Comparison of ENCODE assay signal across 12 cellular contexts in genomic region chr1:115296981-115297380, GRCh38. TPM values are rescaled to one million over a fixed set of nuclear protein-coding genes. Genes with fewer than 3 reads are reported as not detected.
DNase-seq lines count a peak whose midpoint lies in the region; ATAC-seq, FAIRE-seq and TF ChIP-seq lines count a peak whose summit lies in the region.
"Had no signal": no experiment of that assay in that cellular context is flagged by ENCODE, and none has a peak within 500 bp of the region (broad histone marks: within the 10 kb centered on the region; RNA-seq: fewer than 3 reads in every experiment).

No MANE protein-coding gene starts in this region.

- no peak overlapping the region for H3K27ac Mint-ChIP-seq in activated T-helper 17 cell treated with anti-CD3 and anti-CD28 coated beads, Interleukin-2, amount 50 U/mL, for 72 hours
- no peak overlapping the region for H3K27ac Mint-ChIP-seq in immature natural killer cell
- H3K27ac Mint-ChIP-seq: T-helper 1 cell treated with Interleukin-12 subunit alpha and Interleukin-12 subunit beta and Interleukin-4 antibody, amounts not matched to agents 30 μg/mL and 1 μg/mL, for 36 hours had no signal

- H3K4me1 Mint-ChIP-seq in activated T-helper 17 cell treated with anti-CD3 and anti-CD28 coated beads, Interleukin-2, amount 50 U/mL, for 72 hours, result no peaks in the 10 kb centered on the region
- no peaks in the 10 kb centered on the region for H3K4me1 Mint-ChIP-seq in immature natural killer cell

- DNase-seq in immature natural killer cell (no peak), frontal cortex (ENCODE audit: low spot score in 2 of 2) (no peak), foreskin melanocyte (no peak), RPMI8226 (no peak)
- DNase-seq: cerebellar nuclear complex, mesendoderm, retina had no signal

- ATAC-seq in GM18505 (IDR thresholded peaks at IDR 0.05; ENCODE audit: unreplicated experiment) (peak; percentile 74), GM21367 (IDR thresholded peaks at IDR 0.05; ENCODE audit: unreplicated experiment) (peak; percentile 88), HG03045 (IDR thresholded peaks at IDR 0.05; ENCODE audit: unreplicated experiment) (peak; percentile 82)
- ATAC-seq in activated T-helper 17 cell treated with anti-CD3 and anti-CD28 coated beads, Interleukin-2, amount 50 U/mL, for 72 hours (replicated peaks), result peak; percentile 82

- H3K27me3 Mint-ChIP-seq in activated T-helper 17 cell treated with anti-CD3 and anti-CD28 coated beads, Interleukin-2, amount 50 U/mL, for 72 hours, result peaks cover 31% of the 10 kb centered on the region
- H3K27me3 Mint-ChIP-seq in immature natural killer cell (ENCODE audit: low read depth in 3 of 3), result peaks cover 2 to 6% (median 2%) of the 10 kb centered on the region in 3 donors

- FAIRE-seq in frontal cortex (lab: Jason Lieb, UNC), result no peak

- no peaks in the 10 kb centered on the region for H3K36me3 Mint-ChIP-seq in activated T-helper 17 cell treated with anti-CD3 and anti-CD28 coated beads, Interleukin-2, amount 50 U/mL, for 72 hours (ENCODE audit: low read depth)
- H3K36me3 Mint-ChIP-seq in immature natural killer cell, result no peaks in the 10 kb centered on the region

- no peak for TF ChIP-seq POLR2A in GM18505 (IDR thresholded peaks at IDR 0.05; ENCODE audit: borderline replicate concordance, extremely low read depth, insufficient read depth, insufficient read length)

- no peaks in the 10 kb centered on the region for H3K9me3 Mint-ChIP-seq in activated T-helper 17 cell treated with anti-CD3 and anti-CD28 coated beads, Interleukin-2, amount 50 U/mL, for 72 hours
- H3K9me3 Mint-ChIP-seq in immature natural killer cell, result no peaks in the 10 kb centered on the region
- H3K9me3 Mint-ChIP-seq: T-helper 1 cell treated with Interleukin-12 subunit alpha and Interleukin-12 subunit beta and Interleukin-4 antibody, amounts not matched to agents 30 μg/mL and 1 μg/mL, for 36 hours had no signal

- H3K4me3 Mint-ChIP-seq in activated T-helper 17 cell treated with anti-CD3 and anti-CD28 coated beads, Interleukin-2, amount 50 U/mL, for 72 hours, result no peak overlapping the region
- H3K4me3 Mint-ChIP-seq in immature natural killer cell, result no peak overlapping the region
- H3K4me3 Mint-ChIP-seq: T-helper 1 cell treated with Interleukin-12 subunit alpha and Interleukin-12 subunit beta and Interleukin-4 antibody, amounts not matched to agents 30 μg/mL and 1 μg/mL, for 36 hours had no signal

RNA-seq across cellular contexts. Expression of gene NGF, which starts 41.1 kb away (rescaled TPM):
- total RNA-seq in activated T-helper 17 cell treated with anti-CD3 and anti-CD28 coated beads, Interleukin-2, amount 50 U/mL, for 72 hours, result not detected
- polyA plus RNA-seq in immature natural killer cell, result not detected
- total RNA-seq in frontal cortex, result 0.82 TPM
